ENCODE assay signal across 16 cellular contexts in genomic region chr6:37985355-37985754, GRCh38.
A peak's percentile ranks its signal among the peaks of the same experiment; 100 is the strongest.
DNase-seq lines count a peak whose midpoint lies in the region; ATAC-seq and TF ChIP-seq lines count a peak whose summit lies in the region.
"Had no signal": no experiment of that assay in that cellular context is flagged by ENCODE, and none has a peak within 500 bp of the region (broad histone marks: within the 10 kb centered on the region; RNA-seq: fewer than 3 reads in every experiment).

No MANE protein-coding gene starts in this region.

- H3K4me3 Mint-ChIP-seq in T-cell: no peak overlapping the region
- H3K4me3 Mint-ChIP-seq in activated T-cell treated with anti-CD3 and anti-CD28 coated beads, Interleukin-2, amount 50 U/mL, for 72 hours: peak overlapping the region in 1 of 2 donors; percentile 6
- H3K4me3 Mint-ChIP-seq: B cell; stimulated activated naive B cell treated with anti-CD40 and anti-IgM and Interleukin-4, amounts not matched to agents 10 μg/mL and 1 μg/mL and 100 μg/mL, for 72 hours had no signal

- TF ChIP-seq CTCF in HL-60 (IDR thresholded peaks at IDR 0.05; ENCODE audit: insufficient read depth, low read length): no peak
- no peak for TF ChIP-seq CTCF in dorsolateral prefrontal cortex (IDR thresholded peaks at IDR 0.05 in 54 of 56, conservative IDR thresholded peaks at IDR 0.05 in 2 of 56; ENCODE audit: low read depth in 1 of 56, partially characterized antibody in 56 of 56)

- no peaks in the 10 kb centered on the region for H3K9me3 Mint-ChIP-seq in T-cell
- peaks cover 2% of the 10 kb centered on the region in 2 donors for H3K9me3 Mint-ChIP-seq in activated T-cell treated with anti-CD3 and anti-CD28 coated beads, Interleukin-2, amount 50 U/mL, for 72 hours
- H3K9me3 Mint-ChIP-seq: stimulated activated naive B cell treated with anti-CD40 and anti-IgM and Interleukin-4, amounts not matched to agents 10 μg/mL and 1 μg/mL and 100 μg/mL, for 72 hours had no signal

- intact Hi-C loops in dorsolateral prefrontal cortex (cut with DNase I): no loop called here

- DNase-seq in HL-60 (ENCODE audit: low read depth in 1 of 2, low spot score in 1 of 2): peak; percentile 73 to 93
- peak in 32 of 34 experiments; percentile 0 to 54 (median 20) for DNase-seq in T-cell
- peak; percentile 40 to 52 for DNase-seq in activated T-cell treated with anti-CD3 and anti-CD28 coated beads, Interleukin-2, amount 50 U/mL, for 72 hours
- DNase-seq in stimulated activated CD4-positive, alpha-beta T cell treated with anti-CD3 and anti-CD28 coated beads, Interleukin-4, amount 100 ng/mL, for 48 hours (ENCODE audit: low read depth in 2 of 2): peak; percentile 4
- DNase-seq in NCI-H1436 treated with DMSO at 0.1 percent for 48 hours (lab: John Stamatoyannopoulos, UW): no peak
- no peak for DNase-seq in dorsolateral prefrontal cortex
- DNase-seq in NCI-H1048 (lab: John Stamatoyannopoulos, UW): no peak
- no peak for DNase-seq in NCI-H2196 (lab: John Stamatoyannopoulos, UW; ENCODE audit: unreplicated experiment)
- DNase-seq: effector CD8-positive, alpha-beta T cell; mammary epithelial cell; NCI-H1092 treated with DMSO at 0.1 percent for 48 hours; NCI-H510A treated with DMSO at 0.1 percent for 48 hours; small intestine; stimulated activated naive B cell treated with anti-CD40 and anti-IgM and Interleukin-4, amounts not matched to agents 10 μg/mL and 1 μg/mL and 100 μg/mL, for 72 hours had no signal

- ATAC-seq in T-cell (replicated peaks in 1 of 4): peak in 2 of 4 experiments; percentile 35 to 58
- ATAC-seq in activated T-cell treated with anti-CD3 and anti-CD28 coated beads, Interleukin-2, amount 50 U/mL, for 72 hours (replicated peaks in 1 of 2): peak; percentile 14 to 47
- ATAC-seq: GM12878; stimulated activated naive B cell treated with anti-CD40 and anti-IgM and Interleukin-4, amounts not matched to agents 10 μg/mL and 1 μg/mL and 100 μg/mL, for 72 hours had no signal

- H3K36me3 Mint-ChIP-seq in T-cell: peaks cover 3% of the 10 kb centered on the region
- peaks cover 0 to 3% of the 10 kb centered on the region in 2 donors for H3K36me3 Mint-ChIP-seq in activated T-cell treated with anti-CD3 and anti-CD28 coated beads, Interleukin-2, amount 50 U/mL, for 72 hours (ENCODE audit: insufficient read depth in 2 of 2)

- H3K4me3 ChIP-seq in HL-60 (replicated peaks; ENCODE audit: insufficient read depth, low read length): no peak overlapping the region
- H3K4me3 ChIP-seq in dorsolateral prefrontal cortex: no peak overlapping the region
- H3K4me3 ChIP-seq: GM12878 had no signal

- no peaks in the 10 kb centered on the region for H3K27me3 Mint-ChIP-seq in T-cell
- no peaks in the 10 kb centered on the region for H3K27me3 Mint-ChIP-seq in activated T-cell treated with anti-CD3 and anti-CD28 coated beads, Interleukin-2, amount 50 U/mL, for 72 hours (ENCODE audit: low read depth)
- H3K27me3 Mint-ChIP-seq: B cell; stimulated activated naive B cell treated with anti-CD40 and anti-IgM and Interleukin-4, amounts not matched to agents 10 μg/mL and 1 μg/mL and 100 μg/mL, for 72 hours had no signal

- no peak overlapping the region for H3K27ac Mint-ChIP-seq in T-cell
- peak overlapping the region; percentile 81 for H3K27ac Mint-ChIP-seq in activated T-cell treated with anti-CD3 and anti-CD28 coated beads, Interleukin-2, amount 50 U/mL, for 72 hours
- H3K27ac Mint-ChIP-seq: B cell; stimulated activated naive B cell treated with anti-CD40 and anti-IgM and Interleukin-4, amounts not matched to agents 10 μg/mL and 1 μg/mL and 100 μg/mL, for 72 hours had no signal

- POLR2A ChIA-PET in T-cell (lab: Charles Lee): interaction anchor here in 1 of 2 donors (0.6 kb wide), 1 partner anchor 706 kb away, joined by 8 read pairs; no protein-coding TSS in a partner anchor

- H3K4me1 Mint-ChIP-seq in T-cell: peaks cover 76 to 82% (median 80%) of the 10 kb centered on the region in 3 donors
- H3K4me1 Mint-ChIP-seq in activated T-cell treated with anti-CD3 and anti-CD28 coated beads, Interleukin-2, amount 50 U/mL, for 72 hours (ENCODE audit: low read depth): peaks cover 85% of the 10 kb centered on the region

- H3K27me3 ChIP-seq in HL-60 (ENCODE audit: insufficient read depth, poor library complexity, severe bottlenecking): no peaks in the 10 kb centered on the region
- H3K27me3 ChIP-seq in dorsolateral prefrontal cortex: no peaks in the 10 kb centered on the region

- H3K27ac ChIP-seq in HL-60 (replicated peaks) (no peak overlapping the region), dorsolateral prefrontal cortex (no peak overlapping the region)

- CTCF ChIA-PET in T-cell (lab: Charles Lee): no interaction called here

Comparison
In these comparisons a context has a peak if more than half of its experiments do, and no peak if none do; other contexts are left out.
1. DNase-seq: peak in HL-60 (2 of 2), T-cell (32 of 34), activated T-cell treated with anti-CD3 and anti-CD28 coated beads, Interleukin-2, amount 50 U/mL, for 72 hours (2 of 2) and stimulated activated CD4-positive, alpha-beta T cell treated with anti-CD3 and anti-CD28 coated beads, Interleukin-4, amount 100 ng/mL, for 48 hours (2 of 2); none in NCI-H1436 treated with DMSO at 0.1 percent for 48 hours (single experiment), dorsolateral prefrontal cortex (0 of 10), NCI-H1048 (single experiment) and NCI-H2196 (single experiment).